25 cellular contexts compared by ENCODE assay signal in the genomic region with DNA sequence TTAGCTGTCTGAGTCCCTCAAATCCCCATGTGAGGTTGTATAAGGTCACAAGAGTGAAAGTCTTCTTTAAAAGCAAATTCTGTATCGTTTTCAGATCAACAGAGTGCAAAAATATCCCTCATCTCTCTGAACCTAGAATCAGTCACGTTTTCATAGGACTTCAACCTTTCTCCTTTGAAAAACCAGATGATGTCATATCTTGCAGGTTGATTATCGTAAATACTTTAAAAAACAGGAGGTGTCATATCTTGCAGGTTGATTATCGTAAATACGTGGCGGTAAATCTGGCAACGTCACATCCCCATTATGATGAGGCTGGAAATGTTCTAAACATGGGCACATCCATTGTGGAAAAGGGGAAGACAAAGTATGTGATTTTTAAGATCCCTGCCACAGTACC. TPM values are rescaled to one million over a fixed set of nuclear protein-coding genes. Genes with fewer than 3 reads are reported as not detected.
"Had no signal": no experiment of that assay in that cellular context is flagged by ENCODE, and none has a peak within 500 bp of the region (broad histone marks: within the 10 kb centered on the region; RNA-seq: fewer than 3 reads in every experiment).

No MANE protein-coding gene starts in this region.

- H3K9me3 ChIP-seq: left ventricle myocardium inferior, lower lobe of right lung, prostate gland, stomach, suprapubic skin, thyroid gland, upper lobe of right lung, vagina had no signal

- H3K36me3 Mint-ChIP-seq: mesothelial cell of epicardium; natural killer cell treated with Interleukin-12 subunit alpha and Interleukin-12 subunit beta and Interleukin-15 and Interleukin-18, amount 100 ng/mL, for 72 hours had no signal

- H3K9ac ChIP-seq: parathyroid adenoma had no signal

- H3K27me3 ChIP-seq: hepatocyte, stomach, suprapubic skin, thyroid gland, upper lobe of right lung, vagina had no signal

- H3K27ac ChIP-seq: foreskin keratinocyte, hepatocyte, left ventricle myocardium inferior, lower lobe of right lung, parathyroid adenoma, prostate gland, skin epidermis, suprapubic skin, thyroid gland, upper lobe of right lung, vagina had no signal

- H3K36me3 ChIP-seq: left ventricle myocardium inferior, lower lobe of right lung, prostate gland, stomach, suprapubic skin, thyroid gland, upper lobe of right lung, vagina had no signal

- H3K9me3 Mint-ChIP-seq: dendritic cell treated with granulocyte-macrophage colony-stimulating factor and Interleukin-4, amounts not matched to agents 40 ng/mL and 50 ng/mL, for 4 days; natural killer cell treated with Interleukin-12 subunit alpha and Interleukin-12 subunit beta and Interleukin-15 and Interleukin-18, amount 100 ng/mL, for 72 hours had no signal

- H3K4me3 ChIP-seq: hepatocyte, left ventricle myocardium inferior, lower lobe of right lung, prostate gland, skin epidermis, stomach, suprapubic skin, thyroid gland, upper lobe of right lung, vagina had no signal

- H3K4me1 ChIP-seq: foreskin keratinocyte, parathyroid adenoma had no signal

- H2AFZ ChIP-seq: hepatocyte, parathyroid adenoma had no signal

- H3K79me2 ChIP-seq: hepatocyte, parathyroid adenoma had no signal

- H3K27me3 Mint-ChIP-seq: dendritic cell treated with granulocyte-macrophage colony-stimulating factor and Interleukin-4, amounts not matched to agents 40 ng/mL and 50 ng/mL, for 4 days had no signal

- FAIRE-seq: colon, kidney had no signal

- H3K4me3 Mint-ChIP-seq: dendritic cell treated with granulocyte-macrophage colony-stimulating factor and Interleukin-4, amounts not matched to agents 40 ng/mL and 50 ng/mL, for 4 days; effector memory CD8-positive, alpha-beta T cell; memory B cell; mesothelial cell of epicardium; natural killer cell treated with Interleukin-12 subunit alpha and Interleukin-12 subunit beta and Interleukin-15 and Interleukin-18, amount 100 ng/mL, for 72 hours had no signal

- ATAC-seq: effector memory CD8-positive, alpha-beta T cell; foreskin keratinocyte; lower lobe of right lung; natural killer cell treated with Interleukin-12 subunit alpha and Interleukin-12 subunit beta and Interleukin-15 and Interleukin-18, amount 100 ng/mL, for 72 hours; upper lobe of right lung had no signal

- H3K4me2 ChIP-seq: hepatocyte had no signal

- H3K4me1 Mint-ChIP-seq: memory B cell had no signal

- H3K27ac Mint-ChIP-seq: dendritic cell treated with granulocyte-macrophage colony-stimulating factor and Interleukin-4, amounts not matched to agents 40 ng/mL and 50 ng/mL, for 4 days; effector memory CD8-positive, alpha-beta T cell; memory B cell; natural killer cell treated with Interleukin-12 subunit alpha and Interleukin-12 subunit beta and Interleukin-15 and Interleukin-18, amount 100 ng/mL, for 72 hours had no signal

- DNase-seq: effector memory CD8-positive, alpha-beta T cell; foreskin keratinocyte; head of caudate nucleus; left cardiac atrium; left ventricle myocardium inferior; lower lobe of right lung; retina; stimulated activated CD4-positive, alpha-beta T cell treated with anti-CD3 and anti-CD28 coated beads, Interleukin-12 subunit alpha, Interleukin-12 subunit beta, amount 100 ng/mL, for 4 hours; stimulated activated naive CD4-positive, alpha-beta T cell; stomach; thyroid gland; upper lobe of right lung had no signal

RNA-seq across cellular contexts. Expression of a gene that starts 25.9 kb away (rescaled TPM):
- total RNA-seq: foreskin keratinocyte; left ventricle myocardium inferior; mesothelial cell of epicardium; natural killer cell treated with Interleukin-12 subunit alpha and Interleukin-12 subunit beta and Interleukin-15 and Interleukin-18, amount 100 ng/mL, for 72 hours; sciatic nerve; vagina had no signal
- polyA plus RNA-seq: foreskin keratinocyte had no signal
